In genomic region chr10:29795856-29796255, GRCh38 we compare ENCODE assay signal across 2 cellular contexts.
TF ChIP-seq lines count a peak whose summit lies in the region.

No MANE protein-coding gene starts in this region.

TF ChIP-seq in SK-N-SH treated with all-trans-retinoic acid at 6 μM for 48 hours, 23 proteins besides CTCF, POLR2A, EP300 and RAD21 (continued from another document):
- no peak for TF ChIP-seq POU6F1 (CRISPR knock-in tag; IDR thresholded peaks at IDR 0.05; ENCODE audit: borderline replicate concordance, low read depth)
- TF ChIP-seq PPARA (CRISPR knock-in tag; IDR thresholded peaks at IDR 0.05; ENCODE audit: borderline replicate concordance) = no peak
- TF ChIP-seq TCF4 (CRISPR knock-in tag; IDR thresholded peaks at IDR 0.05; ENCODE audit: borderline replicate concordance) = no peak
- no peak for TF ChIP-seq RARB (CRISPR knock-in tag; IDR thresholded peaks at IDR 0.05)
- no peak for TF ChIP-seq OSR1 (CRISPR knock-in tag; IDR thresholded peaks at IDR 0.05)
- TF ChIP-seq CSDC2 (CRISPR knock-in tag; IDR thresholded peaks at IDR 0.05) = no peak
- no peak for TF ChIP-seq ZNF565 (CRISPR knock-in tag; conservative IDR thresholded peaks at IDR 0.05; ENCODE audit: low read depth)
- TF ChIP-seq ARNTL (CRISPR knock-in tag; IDR thresholded peaks at IDR 0.05; ENCODE audit: borderline replicate concordance, low read depth) = no peak
- TF ChIP-seq SNAI2 (CRISPR knock-in tag; IDR thresholded peaks at IDR 0.05) = no peak
- no peak for TF ChIP-seq ZNF70 (CRISPR knock-in tag; IDR thresholded peaks at IDR 0.05)

TF ChIP-seq in endothelial cell of umbilical vein, 7 proteins besides CTCF, POLR2A, EP300 and RAD21 (continued from another document):
- TF ChIP-seq EZH2 (IDR thresholded peaks at IDR 0.05; ENCODE audit: borderline replicate concordance, low read depth, low read length, severe bottlenecking) = no peak
- TF ChIP-seq JUN (IDR thresholded peaks at IDR 0.05; ENCODE audit: borderline replicate concordance, insufficient read depth, insufficient read length, low read depth) = peak; percentile 21
- TF ChIP-seq FOS (IDR thresholded peaks at IDR 0.05; ENCODE audit: borderline replicate concordance, insufficient read depth, low read length) = no peak
- TF ChIP-seq MAX (IDR thresholded peaks at IDR 0.05; ENCODE audit: insufficient read depth, insufficient read length) = no peak
